In genomic region chr18:22915337-22915736, GRCh38 we compare ENCODE assay signal across 14 cellular contexts.
"Had no signal": no experiment of that assay in that cellular context is flagged by ENCODE, and none has a peak within 500 bp of the region (broad histone marks: within the 10 kb centered on the region; RNA-seq: fewer than 3 reads in every experiment).

No MANE protein-coding gene starts in this region.

- FAIRE-seq: colon, islet of Langerhans, pancreas had no signal

- H3K4me3 ChIP-seq: ascending aorta, thoracic aorta had no signal

- H3K4me1 ChIP-seq: ascending aorta, left lung had no signal

- ATAC-seq: activated naive CD8-positive, alpha-beta T cell treated with anti-CD3 and anti-CD28 coated beads, Interleukin-2, amount 50 U/mL, for 24 hours; stimulated activated naive CD8-positive, alpha-beta T cell treated with anti-CD3 and anti-CD28 coated beads, Interleukin-15, amount 100 ng/mL, for 72 hours had no signal

- H3K27me3 ChIP-seq: ascending aorta, left lung, pancreas had no signal

- H3K9me3 ChIP-seq: ascending aorta, left lung, pancreas, thoracic aorta had no signal

- DNase-seq: activated CD4-positive, alpha-beta memory T cell treated with anti-CD3 and anti-CD28 coated beads, Interleukin-2, amount 10 ng/mL, durations not matched to agents 7 days and 5 days; activated CD4-positive, alpha-beta T cell treated with anti-CD3 and anti-CD28 coated beads for 1 hour; activated CD8-positive, alpha-beta memory T cell treated with anti-CD3 and anti-CD28 coated beads, Interleukin-2, amount 50 U/mL, for 4 hours; activated naive CD4-positive, alpha-beta T cell; activated naive CD8-positive, alpha-beta T cell treated with anti-CD3 and anti-CD28 coated beads, Interleukin-2, amount 50 U/mL, for 24 hours; effector CD4-positive, alpha-beta T cell; left lung; pancreas; stimulated activated CD4-positive, alpha-beta T cell treated with anti-CD3 and anti-CD28 coated beads, Interleukin-4, amount 100 ng/mL, for 4 hours; stimulated activated naive CD8-positive, alpha-beta T cell treated with anti-CD3 and anti-CD28 coated beads, Interleukin-15, amount 100 ng/mL, for 72 hours had no signal

- H3K27ac ChIP-seq: ascending aorta, left lung, thoracic aorta had no signal

- H3K36me3 ChIP-seq: ascending aorta, left lung, pancreas, thoracic aorta had no signal
